ENCODE assay signal across 20 cellular contexts in the genomic region with DNA sequence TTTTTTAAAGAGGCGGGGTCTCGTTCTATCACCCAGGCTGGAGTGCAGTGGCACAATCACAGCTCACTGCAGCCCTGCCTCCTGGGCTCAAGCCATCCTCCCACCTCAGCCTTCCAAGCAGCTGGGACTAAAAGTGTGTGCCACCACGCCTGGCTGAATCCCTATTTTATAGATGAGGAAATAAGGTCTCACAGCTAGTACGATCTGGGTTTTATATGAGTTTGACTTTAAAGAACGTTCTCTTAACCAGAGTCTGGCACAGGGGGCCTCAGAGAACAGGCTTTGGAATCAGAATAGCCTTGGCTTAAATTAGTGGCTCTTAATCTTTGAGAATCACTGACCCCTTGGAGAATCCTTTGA. TPM values are rescaled to one million over a fixed set of nuclear protein-coding genes. Genes with fewer than 3 reads are reported as not detected.
DNase-seq lines count a peak whose midpoint lies in the region; ATAC-seq and TF ChIP-seq lines count a peak whose summit lies in the region.
"Had no signal": no experiment of that assay in that cellular context is flagged by ENCODE, and none has a peak within 500 bp of the region (broad histone marks: within the 10 kb centered on the region; RNA-seq: fewer than 3 reads in every experiment).

No MANE protein-coding gene starts in this region.

- no peaks in the 10 kb centered on the region for H3K36me3 ChIP-seq in SK-N-SH (replicated peaks in 1 of 2; ENCODE audit: control insufficient read depth in 1 of 2, insufficient read depth in 2 of 2, low read length in 1 of 2)
- H3K36me3 ChIP-seq in prostate gland, result no peaks in the 10 kb centered on the region
- H3K36me3 ChIP-seq: Peyer's patch had no signal

- H3K9me3 Mint-ChIP-seq in activated CD8-positive, alpha-beta T cell treated with anti-CD3 and anti-CD28 coated beads, Interleukin-2, amount 10 ng/mL, durations not matched to agents 7 days and 5 days (ENCODE audit: insufficient read depth), result no peaks in the 10 kb centered on the region
- H3K9me3 Mint-ChIP-seq: CD14-positive monocyte had no signal

- peak overlapping the region in 1 of 2 experiments; percentile 15; a peak in 1 of 4 replicates for H3K27ac ChIP-seq in SK-N-SH (ENCODE audit: low read depth in 2 of 2, low read length in 1 of 2)
- H3K27ac ChIP-seq in RWPE1, result peak overlapping the region; percentile 26; the same call in 1 of the 2 replicates
- no peak overlapping the region for H3K27ac ChIP-seq in foreskin keratinocyte
- H3K27ac ChIP-seq in prostate gland, result peak overlapping the region in 1 of 2 donors; percentile 8
- H3K27ac ChIP-seq: 22Rv1, Peyer's patch had no signal

- H3F3A ChIP-seq in SK-N-SH (replicated peaks; ENCODE audit: insufficient read depth), result peaks cover 22% of the 10 kb centered on the region

- TF ChIP-seq CTCF in SK-N-SH (IDR thresholded peaks at IDR 0.05), result no peak
- TF ChIP-seq CTCF in RWPE1 (conservative IDR thresholded peaks at IDR 0.05; ENCODE audit: low read depth), result no peak
- TF ChIP-seq CTCF in foreskin keratinocyte (conservative IDR thresholded peaks at IDR 0.05), result no peak
- TF ChIP-seq CTCF in prostate gland (IDR thresholded peaks at IDR 0.05), result no peak

- no peaks in the 10 kb centered on the region for H3K27me3 Mint-ChIP-seq in activated CD8-positive, alpha-beta T cell treated with anti-CD3 and anti-CD28 coated beads, Interleukin-2, amount 10 ng/mL, durations not matched to agents 7 days and 5 days (ENCODE audit: low read depth)

- peaks cover 0 to 28% of the 10 kb centered on the region in 2 experiments; a peak in 2 of 4 replicates for H3K4me1 ChIP-seq in SK-N-SH (ENCODE audit: control insufficient read depth in 1 of 2, insufficient read depth in 2 of 2, low read depth in 1 of 2, low read length in 1 of 2)
- peaks cover 17% of the 10 kb centered on the region for H3K4me1 ChIP-seq in foreskin keratinocyte
- no peaks in the 10 kb centered on the region for H3K4me1 ChIP-seq in prostate gland (replicated peaks)
- H3K4me1 ChIP-seq: Peyer's patch had no signal

- no peak overlapping the region for H3K4me2 ChIP-seq in SK-N-SH

- WGBS in SK-N-SH (ENCODE audit: low lambda C conversion rate), result 71% methylated on average over 5 of the region's 5 CpGs
- 59% methylated on average over 5 of the region's 5 CpGs for WGBS in prostate gland

- no peak for TF ChIP-seq POLR2A in prostate gland (IDR thresholded peaks at IDR 0.05)

- intact Hi-C loops in prostate gland (cut with DNase I), result no loop called here

- no peak overlapping the region for H3K27ac Mint-ChIP-seq in activated CD8-positive, alpha-beta T cell treated with anti-CD3 and anti-CD28 coated beads, Interleukin-2, amount 10 ng/mL, durations not matched to agents 7 days and 5 days
- H3K27ac Mint-ChIP-seq: CD14-positive monocyte had no signal

- no peaks in the 10 kb centered on the region for H3K79me2 ChIP-seq in SK-N-SH (ENCODE audit: insufficient read depth)

- peak; percentile 21; the same call in 2 of the 3 replicates for ATAC-seq in SK-N-SH treated with all-trans-retinoic acid at 6 μM for 48 hours
- ATAC-seq in foreskin keratinocyte, result peak; percentile 6
- ATAC-seq in activated CD8-positive, alpha-beta T cell treated with anti-CD3 and anti-CD28 coated beads, Interleukin-2, amount 10 ng/mL, durations not matched to agents 7 days and 5 days, result no peak
- ATAC-seq in GM21515 (IDR thresholded peaks at IDR 0.05; ENCODE audit: unreplicated experiment), result no peak

- no peak for TF ChIP-seq EP300 in SK-N-SH (IDR thresholded peaks at IDR 0.05; ENCODE audit: borderline replicate concordance in 1 of 2, low read depth in 1 of 2, low read length in 1 of 2)

- TF ChIP-seq RAD21 in SK-N-SH (IDR thresholded peaks at IDR 0.05; ENCODE audit: low read length), result no peak

- CTCF ChIA-PET in SK-N-SH (lab: Yijun Ruan, JAX), result interaction anchor here (1.1 kb wide), 1 partner anchor 386 kb away, joined by 5 read pairs; no protein-coding TSS in a partner anchor
- CTCF ChIA-PET in RWPE1 (lab: Yijun Ruan, JAX), result interaction anchor here (0.6 kb wide), 2 partner anchors 14 to 593 kb away, joined by 3 to 4 read pairs; no protein-coding TSS in a partner anchor
- CTCF ChIA-PET in activated CD8-positive, alpha-beta T cell treated with anti-CD3 and anti-CD28 coated beads, Interleukin-2, amount 10 ng/mL, durations not matched to agents 7 days and 5 days (lab: Charles Lee), result interaction anchor here (2.3 kb wide), 1 partner anchor 191 kb away, joined by 9 read pairs; no protein-coding TSS in a partner anchor

- no peaks in the 10 kb centered on the region for H3K9me3 ChIP-seq in SK-N-SH
- no peaks in the 10 kb centered on the region for H3K9me3 ChIP-seq in prostate gland
- H3K9me3 ChIP-seq: Peyer's patch had no signal

- H3K9me2 ChIP-seq in SK-N-SH, result no peaks in the 10 kb centered on the region

- no peak overlapping the region for H3K9ac ChIP-seq in SK-N-SH

- no peak overlapping the region for H3K4me3 ChIP-seq in SK-N-SH (ENCODE audit: low read depth in 2 of 2, low read length in 1 of 2)
- no peak overlapping the region for H3K4me3 ChIP-seq in prostate gland
- H3K4me3 ChIP-seq: Peyer's patch had no signal

- peaks cover 10% of the 10 kb centered on the region for H3K36me3 Mint-ChIP-seq in activated CD8-positive, alpha-beta T cell treated with anti-CD3 and anti-CD28 coated beads, Interleukin-2, amount 10 ng/mL, durations not matched to agents 7 days and 5 days (ENCODE audit: low read depth)

- no peak overlapping the region; the same call in 1 of the 2 replicates for H2AFZ ChIP-seq in SK-N-SH (ENCODE audit: low read depth)

- no peaks in the 10 kb centered on the region for H3K4me1 Mint-ChIP-seq in activated CD8-positive, alpha-beta T cell treated with anti-CD3 and anti-CD28 coated beads, Interleukin-2, amount 10 ng/mL, durations not matched to agents 7 days and 5 days (ENCODE audit: low read depth)
- H3K4me1 Mint-ChIP-seq: CD14-positive monocyte had no signal

- DNase-seq in SK-N-SH (no peak), RWPE1 (ENCODE audit: low spot score) (no peak), foreskin keratinocyte (no peak), prostate gland (ENCODE audit: low spot score) (peak; percentile 39)
- no peak for DNase-seq in activated CD4-positive, alpha-beta T cell treated with anti-CD3 and anti-CD28 coated beads for 1 hour
- DNase-seq in activated CD8-positive, alpha-beta T cell treated with anti-CD3 and anti-CD28 coated beads, Interleukin-2, amount 10 ng/mL, durations not matched to agents 7 days and 5 days, result no peak
- DNase-seq: COR-L47, KBM-7, NCI-H1105 treated with DMSO at 0.1 percent for 48 hours, NCI-H187 treated with DMSO at 0.1 percent for 48 hours, NCI-H2171, NCI-H510A, NCI-H82, Peyer's patch, SHP77 treated with DMSO at 0.1 percent for 48 hours had no signal

- POLR2A ChIA-PET in SK-N-SH (lab: Yijun Ruan, JAX) (no interaction called here), RWPE1 (lab: Yijun Ruan, JAX; ENCODE audit: low non-redundant PET) (no interaction called here)
- POLR2A ChIA-PET in activated CD8-positive, alpha-beta T cell treated with anti-CD3 and anti-CD28 coated beads, Interleukin-2, amount 10 ng/mL, durations not matched to agents 7 days and 5 days (lab: Charles Lee), result no interaction called here

- no peak overlapping the region for H3K4me3 Mint-ChIP-seq in activated CD8-positive, alpha-beta T cell treated with anti-CD3 and anti-CD28 coated beads, Interleukin-2, amount 10 ng/mL, durations not matched to agents 7 days and 5 days
- H3K4me3 Mint-ChIP-seq: CD14-positive monocyte had no signal

- H4K20me1 ChIP-seq in SK-N-SH (ENCODE audit: insufficient read depth), result no peaks in the 10 kb centered on the region

- no peaks in the 10 kb centered on the region for H3K27me3 ChIP-seq in SK-N-SH (ENCODE audit: insufficient read depth)
- no peaks in the 10 kb centered on the region for H3K27me3 ChIP-seq in foreskin keratinocyte
- H3K27me3 ChIP-seq in prostate gland (replicated peaks; ENCODE audit: insufficient read depth), result no peaks in the 10 kb centered on the region
- H3K27me3 ChIP-seq: Peyer's patch had no signal

TF ChIP-seq in SK-N-SH treated with all-trans-retinoic acid at 6 μM for 48 hours, 23 proteins besides CTCF, POLR2A, EP300 and RAD21 (continues in another document):
- TF ChIP-seq ARNTL (CRISPR knock-in tag; IDR thresholded peaks at IDR 0.05; ENCODE audit: borderline replicate concordance, low read depth), result no peak
- TF ChIP-seq OSR1 (CRISPR knock-in tag; IDR thresholded peaks at IDR 0.05), result no peak
- no peak for TF ChIP-seq ISL1 (CRISPR knock-in tag; IDR thresholded peaks at IDR 0.05)
- TF ChIP-seq ZFP30 (CRISPR knock-in tag; IDR thresholded peaks at IDR 0.05), result no peak
- no peak for TF ChIP-seq ZNF565 (CRISPR knock-in tag; conservative IDR thresholded peaks at IDR 0.05; ENCODE audit: low read depth)
- no peak for TF ChIP-seq TOX (CRISPR knock-in tag; IDR thresholded peaks at IDR 0.05; ENCODE audit: borderline replicate concordance)

TF ChIP-seq in SK-N-SH, 30 proteins besides CTCF, POLR2A, EP300 and RAD21 (continues in another document):
- no peak for TF ChIP-seq RXRA (IDR thresholded peaks at IDR 0.05; ENCODE audit: borderline replicate concordance, low read depth)
- TF ChIP-seq SIN3A (IDR thresholded peaks at IDR 0.05; ENCODE audit: borderline replicate concordance, low read depth, low read length), result no peak

RNA-seq across cellular contexts. Expression of gene THOC3, which starts 47.6 kb away (rescaled TPM):
- 65.2 and 79.2 TPM in 2 replicates for polyA plus RNA-seq in SK-N-SH (2012; rRNA removed)
- 79.1 and 90.3 TPM in 2 replicates for polyA plus RNA-seq in SK-N-SH (2012; cell fraction: cytosol; rRNA removed)
- polyA plus RNA-seq in SK-N-SH (2012; cell fraction: nucleus; rRNA removed), result 19.7 and 30.0 TPM in 2 replicates
- total RNA-seq in foreskin keratinocyte, result 106 and 154 TPM in 2 replicates
- polyA plus RNA-seq in foreskin keratinocyte, result 94.9 and 147 TPM in 2 replicates
- total RNA-seq in prostate gland, result 10 to 100 TPM; 30.2 to 63.3 TPM
- total RNA-seq in activated CD8-positive, alpha-beta T cell treated with anti-CD3 and anti-CD28 coated beads, Interleukin-2, amount 10 ng/mL, durations not matched to agents 7 days and 5 days, result 10 to 100 TPM; 66.0 to 67.3 TPM

RNA-seq across cellular contexts. Expression of gene CPLX2, which starts 49.1 kb away (rescaled TPM):
- polyA plus RNA-seq in SK-N-SH (2012; rRNA removed) (0.23 and 0.34 TPM in 2 replicates), foreskin keratinocyte (not detected in 2 replicates)
- polyA plus RNA-seq in SK-N-SH (2012; cell fraction: cytosol; rRNA removed), result 0.35 and 0.76 TPM in 2 replicates
- 0.08 and 0.22 TPM in 2 replicates for polyA plus RNA-seq in SK-N-SH (2012; cell fraction: nucleus; rRNA removed)
- total RNA-seq in foreskin keratinocyte (not detected in 2 replicates), prostate gland (1 to 10 TPM in 1 of 2 donors, under 1 TPM in 1; 0.23 to 1.0 TPM)
- not detected for total RNA-seq in activated CD8-positive, alpha-beta T cell treated with anti-CD3 and anti-CD28 coated beads, Interleukin-2, amount 10 ng/mL, durations not matched to agents 7 days and 5 days
- total RNA-seq: M059J had no signal
- polyA plus RNA-seq: CD14-positive monocyte had no signal

Comparison
In these comparisons a context has a peak if more than half of its experiments do, and no peak if none do; other contexts are left out.
1. ATAC-seq: peak in SK-N-SH treated with all-trans-retinoic acid at 6 μM for 48 hours (single experiment) and foreskin keratinocyte (single experiment); none in activated CD8-positive, alpha-beta T cell treated with anti-CD3 and anti-CD28 coated beads, Interleukin-2, amount 10 ng/mL, durations not matched to agents 7 days and 5 days (single experiment) and GM21515 (single experiment).